In the genomic region with DNA sequence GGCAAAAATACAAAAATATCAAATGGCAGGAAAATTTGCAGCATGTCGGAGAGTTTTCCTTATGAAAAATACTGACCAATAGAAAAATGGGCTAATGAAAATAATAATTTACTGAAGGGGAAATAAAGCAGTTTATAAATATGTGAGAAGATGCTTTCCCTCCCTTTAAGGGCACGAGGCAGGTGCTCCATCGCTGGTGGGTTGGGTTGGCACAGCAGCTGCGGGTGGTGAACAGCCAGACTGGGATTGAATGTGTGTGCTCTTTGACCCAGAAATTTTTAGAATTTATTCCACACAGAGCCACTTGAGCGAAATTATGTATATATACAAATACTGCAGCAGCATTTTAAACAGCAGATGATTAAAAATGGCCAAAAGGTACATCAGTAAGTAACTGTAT, we compare ENCODE assay signal across 14 cellular contexts.
DNase-seq lines count a peak whose midpoint lies in the region; ATAC-seq and TF ChIP-seq lines count a peak whose summit lies in the region.
"Had no signal": no experiment of that assay in that cellular context is flagged by ENCODE, and none has a peak within 500 bp of the region (broad histone marks: within the 10 kb centered on the region; RNA-seq: fewer than 3 reads in every experiment).

No MANE protein-coding gene starts in this region.

- H3K27me3 ChIP-seq in heart right ventricle = no peaks in the 10 kb centered on the region
- H3K27me3 ChIP-seq: BLaER1 treated with 17β-estradiol and CSF1 and Interleukin-3, amounts not matched to agents 10 nM and 100 nM had no signal

- peaks cover 0 to 34% (median 11%) of the 10 kb centered on the region in 9 donors for H3K36me3 ChIP-seq in heart right ventricle

- ATAC-seq in Right ventricle myocardium superior (ENCODE audit: poor library complexity) (no peak), heart right ventricle (no peak), T-helper 17 cell (no peak), HG03045 (IDR thresholded peaks at IDR 0.05; ENCODE audit: unreplicated experiment) (no peak)
- ATAC-seq: CD8-positive, alpha-beta T cell; GM23338 had no signal

- intact Hi-C loops in Right ventricle myocardium superior (cut with DNase I) = no loop called here
- intact Hi-C loops in heart right ventricle (cut with DNase I) = no loop called here

- H3K4me3 ChIP-seq in heart right ventricle (no peak overlapping the region), coronary artery (no peak overlapping the region)
- H3K4me3 ChIP-seq: BLaER1 treated with 17β-estradiol and CSF1 and Interleukin-3, amounts not matched to agents 10 nM and 100 nM; GM23338 had no signal

- WGBS in heart right ventricle, 2 donors = 97 to 98% methylated on average over 5 of the region's 5 CpGs

- no peak for TF ChIP-seq CTCF in heart right ventricle (IDR thresholded peaks at IDR 0.05)
- TF ChIP-seq CTCF in coronary artery (IDR thresholded peaks at IDR 0.05) = no peak
- no peak for TF ChIP-seq CTCF in neural crest cell (conservative IDR thresholded peaks at IDR 0.05)

- H3K9me3 ChIP-seq in heart right ventricle = peaks cover 0 to 86% (median 23%) of the 10 kb centered on the region in 11 donors
- H3K9me3 ChIP-seq in T-helper 17 cell (ENCODE audit: control insufficient read depth, low read length, poor library complexity, severe bottlenecking) = peaks cover 8% of the 10 kb centered on the region

- H3K27ac Mint-ChIP-seq in neural crest cell (ENCODE audit: unreplicated experiment) = no peak overlapping the region
- H3K27ac Mint-ChIP-seq in T-helper 17 cell = no peak overlapping the region
- H3K27ac Mint-ChIP-seq: B cell; CD8-positive, alpha-beta T cell; GM23338 had no signal

- DNase-seq in Right ventricle myocardium superior = peak; percentile 4
- DNase-seq in heart right ventricle = no peak
- peak; percentile 53 for DNase-seq in coronary artery (ENCODE audit: low spot score)
- DNase-seq in neural crest cell (ENCODE audit: low read depth, low spot score) = no peak
- DNase-seq in T-helper 17 cell = no peak
- DNase-seq: Calu3; CD8-positive, alpha-beta T cell; DMS79 treated with DMSO at 0.1 percent for 48 hours; GF-D8; HCEC 1CT had no signal

- H3K4me1 ChIP-seq in heart right ventricle = no peaks in the 10 kb centered on the region
- H3K4me1 ChIP-seq: BLaER1 treated with 17β-estradiol and CSF1 and Interleukin-3, amounts not matched to agents 10 nM and 100 nM had no signal

- H3K27ac ChIP-seq in heart right ventricle (no peak overlapping the region), coronary artery (no peak overlapping the region)
- H3K27ac ChIP-seq: BLaER1 treated with 17β-estradiol and CSF1 and Interleukin-3, amounts not matched to agents 10 nM and 100 nM had no signal

- H3K9me3 Mint-ChIP-seq in neural crest cell = peaks cover 58% of the 10 kb centered on the region

- H3K27me3 Mint-ChIP-seq in neural crest cell (ENCODE audit: low read depth) (peaks cover 2% of the 10 kb centered on the region), T-helper 17 cell (no peaks in the 10 kb centered on the region)
- H3K27me3 Mint-ChIP-seq: B cell had no signal

- H3K4me1 Mint-ChIP-seq in neural crest cell (no peaks in the 10 kb centered on the region), T-helper 17 cell (no peaks in the 10 kb centered on the region)
- H3K4me1 Mint-ChIP-seq: B cell, GM23338 had no signal

- H3K36me3 Mint-ChIP-seq in neural crest cell (ENCODE audit: low read depth) (peaks cover 93% of the 10 kb centered on the region), T-helper 17 cell (ENCODE audit: low read depth) (peaks cover 10% of the 10 kb centered on the region)

- H3K4me3 Mint-ChIP-seq in neural crest cell = peak overlapping the region; percentile 59
- no peak overlapping the region for H3K4me3 Mint-ChIP-seq in T-helper 17 cell
- H3K4me3 Mint-ChIP-seq: B cell; CD8-positive, alpha-beta T cell; GM23338 had no signal

Comparison
In these comparisons a context has a peak if more than half of its experiments do, and no peak if none do; other contexts are left out.
1. DNase-seq: peak in Right ventricle myocardium superior (single experiment) and coronary artery (single experiment); none in heart right ventricle (0 of 2), neural crest cell (single experiment) and T-helper 17 cell (0 of 3).